8 cellular contexts compared by ENCODE assay signal in the genomic region with DNA sequence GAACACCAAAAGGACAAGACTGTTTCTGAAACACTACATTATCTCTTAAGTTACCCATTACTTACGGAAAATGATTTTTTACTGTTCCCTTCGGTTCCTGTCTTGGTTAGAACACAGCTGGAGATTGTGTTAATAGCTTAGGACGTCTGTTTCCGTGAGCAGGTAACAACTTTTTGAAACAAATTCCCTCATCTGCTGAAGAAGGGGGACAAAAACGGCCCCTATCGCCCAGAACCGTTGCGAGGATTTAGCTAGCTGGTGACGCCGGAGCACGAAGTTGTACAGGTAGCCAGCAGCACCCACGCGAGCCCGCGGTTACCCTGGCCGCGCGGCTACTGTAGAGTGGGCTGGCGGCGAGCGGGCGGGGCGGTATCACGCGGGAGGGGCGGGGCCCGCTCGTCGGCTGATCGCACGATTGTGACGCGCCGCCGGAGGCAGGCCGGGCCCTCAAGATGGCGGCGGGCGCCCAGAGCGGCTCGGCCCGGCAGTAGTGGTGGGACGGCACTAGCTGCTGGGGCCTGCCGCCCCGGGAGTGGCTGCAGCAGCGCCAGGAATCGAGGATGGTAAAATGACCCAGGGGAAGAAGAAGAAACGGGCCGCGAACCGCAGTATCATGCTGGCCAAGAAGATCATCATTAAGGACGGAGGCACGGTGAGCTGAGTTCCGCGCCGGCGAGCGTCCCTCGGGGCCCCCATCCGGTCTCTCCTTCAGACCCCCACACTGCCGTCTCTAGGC.
DNase-seq lines count a peak whose midpoint lies in the region; ATAC-seq and TF ChIP-seq lines count a peak whose summit lies in the region.

No MANE protein-coding gene starts in this region.

- peak; percentile 81 for ATAC-seq in GM21528 (IDR thresholded peaks at IDR 0.05; ENCODE audit: low FRiP score, unreplicated experiment)
- peak; percentile 87 to 88 for ATAC-seq in activated T-cell treated with anti-CD3 and anti-CD28 coated beads, Interleukin-2, amount 50 U/mL, for 4 hours

- TF ChIP-seq POLR2A in esophagus muscularis mucosa (IDR thresholded peaks at IDR 0.05; ENCODE audit: low read depth), result peak; percentile 81

- WGBS in esophagus muscularis mucosa, result 0% methylated on average over 21 of the region's 61 CpGs

- H3K4me3 ChIP-seq in esophagus muscularis mucosa, result peak overlapping the region; percentile 80 to 98 (median 82)

- H3K4me3 Mint-ChIP-seq in activated T-cell treated with anti-CD3 and anti-CD28 coated beads, Interleukin-2, amount 50 U/mL, for 4 hours, result peak overlapping the region; percentile 97

- H3K9me3 ChIP-seq in esophagus muscularis mucosa, result no peaks in the 10 kb centered on the region

- no peaks in the 10 kb centered on the region for H3K27me3 ChIP-seq in esophagus muscularis mucosa

- no peaks in the 10 kb centered on the region for H3K27me3 Mint-ChIP-seq in activated T-cell treated with anti-CD3 and anti-CD28 coated beads, Interleukin-2, amount 50 U/mL, for 4 hours (ENCODE audit: low read depth)

- H3K4me1 Mint-ChIP-seq in activated T-cell treated with anti-CD3 and anti-CD28 coated beads, Interleukin-2, amount 50 U/mL, for 4 hours (ENCODE audit: low read depth), result peaks cover 47% of the 10 kb centered on the region

- H3K9me3 Mint-ChIP-seq in activated T-cell treated with anti-CD3 and anti-CD28 coated beads, Interleukin-2, amount 50 U/mL, for 4 hours, result no peaks in the 10 kb centered on the region

- peaks cover 10% of the 10 kb centered on the region for H3K36me3 Mint-ChIP-seq in activated T-cell treated with anti-CD3 and anti-CD28 coated beads, Interleukin-2, amount 50 U/mL, for 4 hours (ENCODE audit: insufficient read depth)

- no peaks in the 10 kb centered on the region for H3K36me3 ChIP-seq in esophagus muscularis mucosa

- intact Hi-C loops in esophagus muscularis mucosa (cut with DNase I), result loop anchor here (5.0 to 10.0 kb wide), 2 partner anchors 94 to 233 kb away; partner anchors contain the start of genes SASS6 and TRMT13

- peak overlapping the region; percentile 97 to 100 (median 98) for H3K27ac ChIP-seq in esophagus muscularis mucosa (replicated peaks in 1 of 4)

- H3K4me1 ChIP-seq in esophagus muscularis mucosa, result peaks cover 18 to 58% (median 50%) of the 10 kb centered on the region in 4 donors

- TF ChIP-seq CTCF in esophagus muscularis mucosa (IDR thresholded peaks at IDR 0.05), result no peak

- no peak for TF ChIP-seq EP300 in esophagus muscularis mucosa (IDR thresholded peaks at IDR 0.05)

- DNase-seq in DMS153 (lab: John Stamatoyannopoulos, UW) (peak; percentile 50), HuH-7 (ENCODE audit: low spot score) (peak; percentile 73), OCI-M1 (lab: John Stamatoyannopoulos, UW) (peak; percentile 93), esophagus muscularis mucosa (ENCODE audit: extremely low spot score) (peak; percentile 96), myocyte (ENCODE audit: low read depth) (peak; percentile 89)
- DNase-seq in activated T-cell treated with anti-CD3 and anti-CD28 coated beads, Interleukin-2, amount 50 U/mL, for 4 hours, result peak; percentile 86
- DNase-seq in stimulated activated CD8-positive, alpha-beta memory T cell treated with anti-CD3 and anti-CD28 coated beads, Interleukin-7, amount 100 ng/mL, for 4 hours (ENCODE audit: low read depth in 2 of 2), result peak; percentile 79 to 92

Comparison
In these comparisons a context has a peak if more than half of its experiments do, and no peak if none do; other contexts are left out.
1. Peak in every context shown above with its lines: DNase-seq, ATAC-seq, H3K4me3 ChIP-seq and H3K27ac ChIP-seq.